8 cellular contexts compared by ENCODE assay signal in genomic region chr19:18058208-18059009, GRCh38. TPM values are rescaled to one million over a fixed set of nuclear protein-coding genes. Genes with fewer than 3 reads are reported as not detected.
DNase-seq lines count a peak whose midpoint lies in the region; ATAC-seq and TF ChIP-seq lines count a peak whose summit lies in the region.

No MANE protein-coding gene starts in this region.

- H3K27me3 ChIP-seq in heart right ventricle (peaks cover 0 to 2% (median 0%) of the 10 kb centered on the region in 7 donors), thyroid gland (no peaks in the 10 kb centered on the region)

- H3K27me3 Mint-ChIP-seq in activated naive CD8-positive, alpha-beta T cell treated with anti-CD3 and anti-CD28 coated beads, Interleukin-2, amount 50 U/mL, for 24 hours, result no peaks in the 10 kb centered on the region

- no peak overlapping the region for H3K27ac Mint-ChIP-seq in activated naive CD8-positive, alpha-beta T cell treated with anti-CD3 and anti-CD28 coated beads, Interleukin-2, amount 50 U/mL, for 24 hours

- intact Hi-C loops in heart right ventricle (cut with DNase I) (loop anchor here (1.0 to 10.0 kb wide), 6 partner anchors 50 to 124 kb away; partner anchors contain the start of genes ARRDC2 (in 1 of the 10) and CCDC124 (in 1 of the 10)), thyroid gland (cut with DNase I) (loop anchor here (2.0 to 5.0 kb wide), 3 partner anchors 52 to 196 kb away; no protein-coding TSS in a partner anchor)

- H3K4me3 ChIP-seq in GM12875 (ENCODE audit: low read depth, low read length) (no peak overlapping the region), heart right ventricle (peak overlapping the region in 7 of 10 donors; percentile 8 to 44 (median 35)), thyroid gland (replicated peaks in 1 of 3) (no peak overlapping the region)

- TF ChIP-seq POLR2A in thyroid gland (IDR thresholded peaks at IDR 0.05), result no peak

- H3K4me1 Mint-ChIP-seq in activated naive CD8-positive, alpha-beta T cell treated with anti-CD3 and anti-CD28 coated beads, Interleukin-2, amount 50 U/mL, for 24 hours, result peaks cover 13% of the 10 kb centered on the region

- no peaks in the 10 kb centered on the region for H3K36me3 ChIP-seq in heart right ventricle
- H3K36me3 ChIP-seq in thyroid gland, result no peaks in the 10 kb centered on the region

- DNase-seq in NAMALWA (ENCODE audit: low spot score), result peak; percentile 88
- DNase-seq in SW480 (ENCODE audit: low spot score), result peak; percentile 54
- DNase-seq in activated naive CD8-positive, alpha-beta T cell treated with anti-CD3 and anti-CD28 coated beads, Interleukin-2, amount 50 U/mL, for 24 hours, result peak; percentile 86
- DNase-seq in heart right ventricle, result peak; percentile 84 to 85
- DNase-seq in pons (ENCODE audit: low spot score), result peak; percentile 84
- DNase-seq in thyroid gland, result peak; percentile 72 to 81

- H3K4me3 Mint-ChIP-seq in activated naive CD8-positive, alpha-beta T cell treated with anti-CD3 and anti-CD28 coated beads, Interleukin-2, amount 50 U/mL, for 24 hours, result peak overlapping the region; percentile 9

- no peaks in the 10 kb centered on the region for H3K9me3 Mint-ChIP-seq in activated naive CD8-positive, alpha-beta T cell treated with anti-CD3 and anti-CD28 coated beads, Interleukin-2, amount 50 U/mL, for 24 hours

- H3K4me1 ChIP-seq in heart right ventricle (peaks cover 6 to 16% (median 11%) of the 10 kb centered on the region in 9 donors), thyroid gland (peaks cover 7 to 14% of the 10 kb centered on the region in 2 donors)

- H3K36me3 Mint-ChIP-seq in activated naive CD8-positive, alpha-beta T cell treated with anti-CD3 and anti-CD28 coated beads, Interleukin-2, amount 50 U/mL, for 24 hours (ENCODE audit: low read depth), result peaks cover 2% of the 10 kb centered on the region

- H3K27ac ChIP-seq in heart right ventricle (peak overlapping the region; percentile 71 to 93 (median 82)), thyroid gland (peak overlapping the region; percentile 82 to 86 (median 85))

- WGBS in heart right ventricle, 2 donors, result 2 to 3% methylated on average over 34 of the region's 34 CpGs
- WGBS in thyroid gland, 2 donors, result 4 to 6% methylated on average over 27 to 34 of the region's 34 CpGs

- TF ChIP-seq CTCF in GM12875 (IDR thresholded peaks at IDR 0.05; ENCODE audit: borderline replicate concordance, insufficient read depth, low read depth, low read length) (peak; percentile 81), heart right ventricle (IDR thresholded peaks at IDR 0.05) (peak; percentile 91 to 98 (median 96)), thyroid gland (IDR thresholded peaks at IDR 0.05) (peak; percentile 89 to 98 (median 95))

- ATAC-seq in activated naive CD8-positive, alpha-beta T cell treated with anti-CD3 and anti-CD28 coated beads, Interleukin-2, amount 50 U/mL, for 24 hours, result peak; percentile 81
- ATAC-seq in heart right ventricle (peak; percentile 88 to 95 (median 92)), GM21576 (IDR thresholded peaks at IDR 0.05; ENCODE audit: unreplicated experiment) (no peak)

- H3K9me3 ChIP-seq in heart right ventricle, result no peaks in the 10 kb centered on the region
- H3K9me3 ChIP-seq in thyroid gland, result no peaks in the 10 kb centered on the region

RNA-seq across cellular contexts. Expression of gene IL12RB1, which starts 28.3 kb away (rescaled TPM):
- total RNA-seq in heart right ventricle (1 to 10 TPM in 2 of 10 donors, under 1 TPM in 8; 0.24 to 5.4 (median 0.45) TPM), thyroid gland (1 to 10 TPM in 1 of 4 donors, under 1 TPM in 1, not detected in 2; 0.93 to 1.1 TPM)
- polyA plus RNA-seq in heart right ventricle, result under 1 TPM; 0.36 to 0.51 TPM

RNA-seq across cellular contexts. Expression of gene MAST3, which starts 39.2 kb away (rescaled TPM):
- total RNA-seq in heart right ventricle, result 1 to 10 TPM; 2.8 to 6.4 (median 4.6) TPM
- 1 to 10 TPM; 1.5 to 2.6 TPM for polyA plus RNA-seq in heart right ventricle
- total RNA-seq in thyroid gland, result 1 to 10 TPM; 4.8 to 5.6 (median 5.0) TPM

RNA-seq across cellular contexts. Expression of gene ARRDC2, which starts 50.4 kb away (rescaled TPM):
- total RNA-seq in heart right ventricle (10 to 100 TPM in 5 of 10 donors, 1 to 10 TPM in 5; 4.8 to 22.4 (median 10.0) TPM), thyroid gland (100 to 1,000 TPM in 2 of 4 donors, 10 to 100 TPM in 2; 51.1 to 120 (median 82.8) TPM)
- polyA plus RNA-seq in heart right ventricle, result 10 to 100 TPM; 19.3 to 45.5 TPM

Comparison
In these comparisons a context has a peak if more than half of its experiments do, and no peak if none do; other contexts are left out.
1. H3K4me3 ChIP-seq: peak in heart right ventricle (7 of 10); none in GM12875 (single experiment) and thyroid gland (0 of 3).
2. Peak in every context shown above with its lines, with median percentiles within 50 percentile points of each other: CTCF ChIP-seq and DNase-seq.